26 cellular contexts compared by ENCODE assay signal in genomic region chr2:17543131-17543660, GRCh38. TPM values are rescaled to one million over a fixed set of nuclear protein-coding genes. Genes with fewer than 3 reads are reported as not detected.
DNase-seq lines count a peak whose midpoint lies in the region; ATAC-seq and TF ChIP-seq lines count a peak whose summit lies in the region.
"Had no signal": no experiment of that assay in that cellular context is flagged by ENCODE, and none has a peak within 500 bp of the region (broad histone marks: within the 10 kb centered on the region; RNA-seq: fewer than 3 reads in every experiment).

No MANE protein-coding gene starts in this region.

- no peak overlapping the region for H2AFZ ChIP-seq in GM23338
- peak overlapping the region; percentile 57 for H2AFZ ChIP-seq in neural progenitor cell (replicated peaks)

- H3K27me3 ChIP-seq in GM23338 (ENCODE audit: insufficient read depth) (no peaks in the 10 kb centered on the region), neural progenitor cell (peaks cover 5% of the 10 kb centered on the region)

- H3K4me3 ChIP-seq in GM23338 = peak overlapping the region; percentile 82
- peak overlapping the region; percentile 68 for H3K4me3 ChIP-seq in iPS-11a (ENCODE audit: low read depth, low read length)
- peak overlapping the region; percentile 77 for H3K4me3 ChIP-seq in neural progenitor cell
- H3K4me3 ChIP-seq: coronary artery, HAP-1, thyroid gland had no signal

- peak; percentile 80 for DNase-seq in GM23338 (ENCODE audit: low spot score)
- peak; percentile 77 for DNase-seq in cerebellar cortex (ENCODE audit: low spot score)
- peak; percentile 62 for DNase-seq in neural progenitor cell (ENCODE audit: low spot score)
- DNase-seq in activated T-cell treated with anti-CD3 and anti-CD28 coated beads for 4 hours = no peak
- DNase-seq in glomerular visceral epithelial cell (ENCODE audit: extremely low spot score) = no peak
- DNase-seq: activated CD4-positive, alpha-beta T cell treated with anti-CD3 and anti-CD28 coated beads, Interleukin-2, amount 50 U/mL, for 4 hours; activated naive CD4-positive, alpha-beta T cell treated with anti-CD3 and anti-CD28 coated beads for 36 hours; aorta; DMS79; KG1; NCI-H1092; nucleus accumbens; stimulated activated CD4-positive, alpha-beta T cell treated with anti-CD3 and anti-CD28 coated beads, Interleukin-15, amount 100 ng/mL, for 24 hours; T-helper 1 cell; thyroid gland had no signal

- peak overlapping the region; percentile 95 for H3K27ac Mint-ChIP-seq in GM23338
- no peak overlapping the region for H3K27ac Mint-ChIP-seq in neural progenitor cell
- H3K27ac Mint-ChIP-seq: activated naive CD4-positive, alpha-beta T cell treated with anti-CD3 and anti-CD28 coated beads for 36 hours; stimulated activated memory B cell treated with anti-CD40 and anti-IgM and Interleukin-4, amounts not matched to agents 10 μg/mL and 1 μg/mL and 100 μg/mL, for 72 hours had no signal

- H3K4me1 ChIP-seq in GM23338 (ENCODE audit: insufficient read depth) (peaks cover 46% of the 10 kb centered on the region), neural progenitor cell (peaks cover 65% of the 10 kb centered on the region)
- H3K4me1 ChIP-seq: HAP-1, thyroid gland had no signal

- no peaks in the 10 kb centered on the region for H3K9me3 ChIP-seq in neural progenitor cell (ENCODE audit: low read depth)
- H3K9me3 ChIP-seq: HAP-1, thyroid gland had no signal

- H3K4me3 Mint-ChIP-seq in GM23338 (peak overlapping the region; percentile 93), neural progenitor cell (no peak overlapping the region)
- H3K4me3 Mint-ChIP-seq: activated naive CD4-positive, alpha-beta T cell treated with anti-CD3 and anti-CD28 coated beads for 36 hours; stimulated activated memory B cell treated with anti-CD40 and anti-IgM and Interleukin-4, amounts not matched to agents 10 μg/mL and 1 μg/mL and 100 μg/mL, for 72 hours had no signal

- H3K36me3 ChIP-seq in GM23338 (ENCODE audit: insufficient read depth) (no peaks in the 10 kb centered on the region), neural progenitor cell (no peaks in the 10 kb centered on the region)
- H3K36me3 ChIP-seq: HAP-1, thyroid gland had no signal

- TF ChIP-seq CTCF in GM23338 (conservative IDR thresholded peaks at IDR 0.05; ENCODE audit: low read depth in 2 of 2) (no peak), neural progenitor cell (IDR thresholded peaks at IDR 0.05) (no peak)

- H3K9me2 ChIP-seq in GM23338 (ENCODE audit: insufficient read depth) = no peaks in the 10 kb centered on the region

- H3F3A ChIP-seq in GM23338 (replicated peaks; ENCODE audit: low read depth) = peaks cover 13% of the 10 kb centered on the region
- peaks cover 71% of the 10 kb centered on the region for H3F3A ChIP-seq in neural progenitor cell (ENCODE audit: low read depth)

- H3K9ac ChIP-seq in neural progenitor cell = no peak overlapping the region

- H3K27me3 Mint-ChIP-seq in GM23338 (ENCODE audit: insufficient read depth, low read depth, poor library complexity) = peaks cover 10% of the 10 kb centered on the region
- H3K27me3 Mint-ChIP-seq in neural progenitor cell (ENCODE audit: insufficient read depth, low read depth) = peaks cover 27% of the 10 kb centered on the region

- H3K9me3 Mint-ChIP-seq in GM23338 (no peaks in the 10 kb centered on the region; the same call in 2 of the 3 replicates), neural progenitor cell (no peaks in the 10 kb centered on the region)
- H3K9me3 Mint-ChIP-seq: activated naive CD4-positive, alpha-beta T cell treated with anti-CD3 and anti-CD28 coated beads for 36 hours; stimulated activated memory B cell treated with anti-CD40 and anti-IgM and Interleukin-4, amounts not matched to agents 10 μg/mL and 1 μg/mL and 100 μg/mL, for 72 hours had no signal

- H3K36me3 Mint-ChIP-seq in GM23338 (ENCODE audit: low read depth) (no peaks in the 10 kb centered on the region), neural progenitor cell (no peaks in the 10 kb centered on the region)
- H3K36me3 Mint-ChIP-seq: stimulated activated memory B cell treated with anti-CD40 and anti-IgM and Interleukin-4, amounts not matched to agents 10 μg/mL and 1 μg/mL and 100 μg/mL, for 72 hours had no signal

- H3K4me2 ChIP-seq in GM23338 (peak overlapping the region; percentile 82), neural progenitor cell (peak overlapping the region; percentile 99)

- H4K20me1 ChIP-seq in GM23338 (replicated peaks; ENCODE audit: insufficient read depth) (no peaks in the 10 kb centered on the region), neural progenitor cell (ENCODE audit: low read depth) (no peaks in the 10 kb centered on the region)

- peak; percentile 12 for ATAC-seq in GM23338
- no peak for ATAC-seq in HG02973 (IDR thresholded peaks at IDR 0.05; ENCODE audit: unreplicated experiment)
- ATAC-seq in GM21526 (IDR thresholded peaks at IDR 0.05; ENCODE audit: low FRiP score, unreplicated experiment) = no peak
- ATAC-seq: left colon; Right ventricle myocardium inferior; stimulated activated memory B cell treated with anti-CD40 and anti-IgM and Interleukin-4, amounts not matched to agents 10 μg/mL and 1 μg/mL and 100 μg/mL, for 72 hours had no signal

- peak overlapping the region; percentile 95 for H3K27ac ChIP-seq in GM23338 (ENCODE audit: low read depth)
- H3K27ac ChIP-seq in neural progenitor cell = peak overlapping the region; percentile 90
- H3K27ac ChIP-seq: coronary artery, epithelial cell of prostate, HL-60, thyroid gland, VCaP had no signal

- peaks cover 44% of the 10 kb centered on the region for H3K4me1 Mint-ChIP-seq in GM23338
- peaks cover 36% of the 10 kb centered on the region for H3K4me1 Mint-ChIP-seq in neural progenitor cell

- H3K79me2 ChIP-seq in GM23338 (replicated peaks; ENCODE audit: insufficient read depth) = peaks cover 63% of the 10 kb centered on the region
- peaks cover 74% of the 10 kb centered on the region for H3K79me2 ChIP-seq in neural progenitor cell (ENCODE audit: low read depth)

TF ChIP-seq in GM23338, 12 proteins besides CTCF, POLR2A, EP300 and RAD21:
- TF ChIP-seq CREB1 (CRISPR knock-in tag; IDR thresholded peaks at IDR 0.05; ENCODE audit: low read depth) (no peak), EZH2phosphoT487 (IDR thresholded peaks at IDR 0.05; ENCODE audit: unreplicated experiment) (no peak), STAT1 (IDR thresholded peaks at IDR 0.05; ENCODE audit: unreplicated experiment) (no peak), EZH2 (IDR thresholded peaks at IDR 0.05; ENCODE audit: low read depth, unreplicated experiment) (no peak), ETS1 (IDR thresholded peaks at IDR 0.05) (no peak)
- TF ChIP-seq, protein P1, sequence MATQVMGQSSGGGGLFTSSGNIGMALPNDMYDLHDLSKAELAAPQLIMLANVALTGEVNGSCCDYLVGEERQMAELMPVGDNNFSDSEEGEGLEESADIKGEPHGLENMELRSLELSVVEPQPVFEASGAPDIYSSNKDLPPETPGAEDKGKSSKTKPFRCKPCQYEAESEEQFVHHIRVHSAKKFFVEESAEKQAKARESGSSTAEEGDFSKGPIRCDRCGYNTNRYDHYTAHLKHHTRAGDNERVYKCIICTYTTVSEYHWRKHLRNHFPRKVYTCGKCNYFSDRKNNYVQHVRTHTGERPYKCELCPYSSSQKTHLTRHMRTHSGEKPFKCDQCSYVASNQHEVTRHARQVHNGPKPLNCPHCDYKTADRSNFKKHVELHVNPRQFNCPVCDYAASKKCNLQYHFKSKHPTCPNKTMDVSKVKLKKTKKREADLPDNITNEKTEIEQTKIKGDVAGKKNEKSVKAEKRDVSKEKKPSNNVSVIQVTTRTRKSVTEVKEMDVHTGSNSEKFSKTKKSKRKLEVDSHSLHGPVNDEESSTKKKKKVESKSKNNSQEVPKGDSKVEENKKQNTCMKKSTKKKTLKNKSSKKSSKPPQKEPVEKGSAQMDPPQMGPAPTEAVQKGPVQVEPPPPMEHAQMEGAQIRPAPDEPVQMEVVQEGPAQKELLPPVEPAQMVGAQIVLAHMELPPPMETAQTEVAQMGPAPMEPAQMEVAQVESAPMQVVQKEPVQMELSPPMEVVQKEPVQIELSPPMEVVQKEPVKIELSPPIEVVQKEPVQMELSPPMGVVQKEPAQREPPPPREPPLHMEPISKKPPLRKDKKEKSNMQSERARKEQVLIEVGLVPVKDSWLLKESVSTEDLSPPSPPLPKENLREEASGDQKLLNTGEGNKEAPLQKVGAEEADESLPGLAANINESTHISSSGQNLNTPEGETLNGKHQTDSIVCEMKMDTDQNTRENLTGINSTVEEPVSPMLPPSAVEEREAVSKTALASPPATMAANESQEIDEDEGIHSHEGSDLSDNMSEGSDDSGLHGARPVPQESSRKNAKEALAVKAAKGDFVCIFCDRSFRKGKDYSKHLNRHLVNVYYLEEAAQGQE (IDR thresholded peaks at IDR 0.05; ENCODE audit: unreplicated experiment) = no peak

RNA-seq across cellular contexts. Expression of gene VSNL1, which starts 2.7 kb away (rescaled TPM):
- 95.6 and 102 TPM in 2 replicates for total RNA-seq in GM23338 (2014; rRNA removed; shearing (Covaris generic))
- 87.4 and 112 TPM in 2 replicates for polyA plus RNA-seq in GM23338 (2016; fragmentation: Nextera tagmentation; extraction: Ambion mirVana)
- total RNA-seq in neural progenitor cell (ENCODE audit: low replicate concordance) = 54.5 and 94.4 TPM in 2 replicates
- total RNA-seq: activated naive CD4-positive, alpha-beta T cell treated with anti-CD3 and anti-CD28 coated beads for 36 hours; aorta had no signal
- polyA plus RNA-seq: aorta had no signal

RNA-seq across cellular contexts. Expression of gene RAD51AP2, which starts 25.0 kb away (rescaled TPM):
- total RNA-seq in GM23338 (2014; rRNA removed; shearing (Covaris generic)) = 0.38 TPM in 1 of 2 replicates, not detected in the other
- polyA plus RNA-seq in GM23338 (2016; fragmentation: Nextera tagmentation; extraction: Ambion mirVana) = 0.16 and 0.23 TPM in 2 replicates
- total RNA-seq in neural progenitor cell (ENCODE audit: low replicate concordance) = 0.31 and 1.2 TPM in 2 replicates
- total RNA-seq: activated naive CD4-positive, alpha-beta T cell treated with anti-CD3 and anti-CD28 coated beads for 36 hours; aorta; left colon had no signal

Comparison
In these comparisons a context has a peak if more than half of its experiments do, and no peak if none do; other contexts are left out.
1. DNase-seq: peak in GM23338 (single experiment), cerebellar cortex (single experiment) and neural progenitor cell (single experiment); none in activated T-cell treated with anti-CD3 and anti-CD28 coated beads for 4 hours (single experiment) and glomerular visceral epithelial cell (single experiment).
2. Peak in every context shown above with its lines, with median percentiles within 50 percentile points of each other: H3K4me3 ChIP-seq.